9 cellular contexts compared by ENCODE assay signal in the genomic region with DNA sequence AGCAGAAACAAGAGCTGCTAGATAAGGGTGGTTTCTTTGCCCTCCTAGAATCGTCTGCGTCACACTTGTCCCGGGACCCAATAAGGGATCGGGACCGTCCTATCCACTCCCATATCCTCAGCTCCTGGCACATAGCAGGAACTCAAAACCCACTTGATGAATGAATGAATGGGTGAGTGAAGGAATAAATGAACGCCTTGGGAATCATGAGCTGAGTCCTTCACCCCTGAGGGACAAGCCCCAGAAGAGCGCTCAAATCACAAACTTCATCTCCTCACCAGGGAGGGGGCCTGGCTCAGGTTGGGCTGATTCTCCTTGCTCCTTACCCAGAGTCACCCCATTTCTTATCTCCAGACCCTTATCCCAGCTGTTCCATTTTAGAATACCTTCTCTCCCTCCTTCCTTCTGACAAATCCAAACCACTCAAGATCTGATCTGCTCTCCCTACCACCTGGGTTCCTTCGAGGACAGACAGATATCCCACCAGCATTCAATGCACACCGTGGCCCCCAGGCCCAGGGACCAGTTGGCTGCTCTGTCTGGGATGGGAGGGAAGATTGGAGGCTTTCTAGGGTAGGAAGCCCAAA. TPM values are rescaled to one million over a fixed set of nuclear protein-coding genes. Genes with fewer than 3 reads are reported as not detected.
DNase-seq lines count a peak whose midpoint lies in the region; ATAC-seq, FAIRE-seq and TF ChIP-seq lines count a peak whose summit lies in the region.
"Had no signal": no experiment of that assay in that cellular context is flagged by ENCODE, and none has a peak within 500 bp of the region (broad histone marks: within the 10 kb centered on the region; RNA-seq: fewer than 3 reads in every experiment).

No MANE protein-coding gene starts in this region.

- H3K27ac ChIP-seq in adrenal gland: peak overlapping the region; percentile 81 to 96 (median 86)
- peak overlapping the region; percentile 65 for H3K27ac ChIP-seq in keratinocyte (ENCODE audit: control insufficient read depth, insufficient read depth, low read length)
- peak overlapping the region; percentile 87 for H3K27ac ChIP-seq in stomach smooth muscle (ENCODE audit: low read length)

- ATAC-seq in HG02870 (IDR thresholded peaks at IDR 0.05; ENCODE audit: unreplicated experiment): peak; percentile 7
- ATAC-seq in HG03432 (IDR thresholded peaks at IDR 0.05; ENCODE audit: unreplicated experiment): no peak

- H3K9ac ChIP-seq in keratinocyte (ENCODE audit: control insufficient read depth, extremely low read depth, insufficient read depth, low read length): peak overlapping the region; percentile 82
- H3K9ac ChIP-seq in stomach smooth muscle (ENCODE audit: low read length in 2 of 2): peak overlapping the region; percentile 80 to 84

- WGBS in adrenal gland, 4 donors: 27 to 32% (median 30%) methylated on average over 9 of the region's 9 CpGs

- H3K27me3 ChIP-seq in adrenal gland: no peaks in the 10 kb centered on the region
- no peaks in the 10 kb centered on the region for H3K27me3 ChIP-seq in keratinocyte (ENCODE audit: control insufficient read depth, extremely low read depth, insufficient read depth, low read length)
- H3K27me3 ChIP-seq in stomach smooth muscle (ENCODE audit: control insufficient read depth in 1 of 2, insufficient read depth in 2 of 2, low read length in 2 of 2): no peaks in the 10 kb centered on the region

- peak overlapping the region; percentile 89 for H3K4me2 ChIP-seq in keratinocyte (ENCODE audit: control insufficient read depth, extremely low read depth, insufficient read depth, low read depth, low read length)

- peak overlapping the region in 3 of 4 donors; percentile 75 to 88 (median 79) for H3K4me3 ChIP-seq in adrenal gland
- H3K4me3 ChIP-seq in keratinocyte (ENCODE audit: control insufficient read depth in 2 of 3, extremely low read depth in 1 of 3, insufficient read depth in 2 of 3, low read depth in 1 of 3, low read length in 3 of 3): peak overlapping the region; percentile 76 to 83 (median 79)
- H3K4me3 ChIP-seq in stomach smooth muscle (ENCODE audit: low read length in 2 of 2): peak overlapping the region; percentile 74 to 94

- H3K4me1 ChIP-seq in adrenal gland (replicated peaks in 1 of 2) (peaks cover 29 to 42% of the 10 kb centered on the region in 2 donors), keratinocyte (ENCODE audit: control insufficient read depth, extremely low read depth, insufficient read depth, low read length) (peaks cover 41% of the 10 kb centered on the region), stomach smooth muscle (ENCODE audit: control insufficient read depth, insufficient read depth, low read length) (peaks cover 43% of the 10 kb centered on the region)

- H3K9me1 ChIP-seq in keratinocyte (ENCODE audit: control insufficient read depth, extremely low read depth, insufficient read depth, low read length): peaks cover 5% of the 10 kb centered on the region

- TF ChIP-seq POLR2A in adrenal gland (IDR thresholded peaks at IDR 0.05) (no peak), H54 (IDR thresholded peaks at IDR 0.05; ENCODE audit: low read depth, low read length) (no peak)

- FAIRE-seq in keratinocyte (lab: Jason Lieb, UNC): no peak
- no peak for FAIRE-seq in H54 (lab: Jason Lieb, UNC)

- peak overlapping the region; percentile 93 for H2AFZ ChIP-seq in keratinocyte (ENCODE audit: control insufficient read depth, low read length)

- intact Hi-C loops in adrenal gland (cut with DNase I): loop anchor here in 1 of 2 donors (10.0 kb wide), 1 partner anchor 98 kb away; the partner anchor contains the start of gene EFCAB14

- no peaks in the 10 kb centered on the region for H3K9me3 ChIP-seq in adrenal gland (replicated peaks in 1 of 3)
- no peaks in the 10 kb centered on the region for H3K9me3 ChIP-seq in keratinocyte (ENCODE audit: control insufficient read depth, low read depth, low read length)
- H3K9me3 ChIP-seq in stomach smooth muscle (ENCODE audit: control insufficient read depth in 2 of 2, low read length in 2 of 2): no peaks in the 10 kb centered on the region

- H3K36me3 ChIP-seq in adrenal gland (replicated peaks in 1 of 2) (peaks cover 0 to 8% of the 10 kb centered on the region in 2 donors), keratinocyte (ENCODE audit: control insufficient read depth in 2 of 2, extremely low read depth in 1 of 2, insufficient read depth in 2 of 2, low read length in 2 of 2) (no peaks in the 10 kb centered on the region), stomach smooth muscle (ENCODE audit: control insufficient read depth in 2 of 2, insufficient read depth in 2 of 2, low read length in 2 of 2) (peaks cover 0 to 2% of the 10 kb centered on the region in 2 donors)

- TF ChIP-seq CTCF in adrenal gland (IDR thresholded peaks at IDR 0.05): no peak
- no peak for TF ChIP-seq CTCF in keratinocyte (optimal IDR thresholded peaks at IDR 0.05 in 1 of 3, IDR thresholded peaks at IDR 0.05 in 1 of 3, conservative IDR thresholded peaks at IDR 0.05 in 1 of 3; ENCODE audit: extremely low read depth in 1 of 3, insufficient read depth in 2 of 3, low read length in 3 of 3)

- peaks cover 13% of the 10 kb centered on the region for H3K79me2 ChIP-seq in keratinocyte (ENCODE audit: control insufficient read depth, insufficient read depth, low read length)

- DNase-seq in adrenal gland (no peak), keratinocyte (ENCODE audit: low read depth, low spot score) (no peak), NCI-H2029 treated with DMSO at 0.1 percent for 48 hours (lab: John Stamatoyannopoulos, UW) (no peak), H54 (ENCODE audit: insufficient read length, low spot score) (no peak), cerebellar cortex (ENCODE audit: low spot score) (no peak)
- DNase-seq: SHP77 had no signal

- dilution Hi-C loops in keratinocyte (cut with MboI; ENCODE audit: extremely low pct_ligation_motif_present, low sequenced_read_pairs): no loop called here

- H4K20me1 ChIP-seq in keratinocyte (ENCODE audit: control insufficient read depth, extremely low read depth, insufficient read depth, low read length): no peaks in the 10 kb centered on the region

RNA-seq across cellular contexts. Expression of gene MOB3C, which starts 0.6 kb away (rescaled TPM):
- 10 to 100 TPM in 7 of 8 donors, 1 to 10 TPM in 1; 9.9 to 29.9 (median 20.8) TPM for total RNA-seq in adrenal gland
- polyA plus RNA-seq in adrenal gland (10 to 100 TPM in 2 of 3 donors, 1 to 10 TPM in 1; 9.3 to 15.3 (median 10.6) TPM), keratinocyte (15.8 to 25.6 TPM (median 18.4 TPM) in 3 replicates)
- 2.3 TPM for polyA plus RNA-seq in keratinocyte (2011; ENCODE audit: low read depth)
- 14.1 and 16.2 TPM in 2 replicates for polyA plus RNA-seq in keratinocyte (2011; cell fraction: cytosol; rRNA removed)
- 29.3 and 31.6 TPM in 2 replicates for polyA plus RNA-seq in keratinocyte (2011; cell fraction: nucleus; rRNA removed)
- 8.8 and 9.9 TPM in 2 replicates for polyA plus RNA-seq in keratinocyte (2012; ENCODE audit: low replicate concordance)
- 11.1 to 19.1 TPM (median 17.9 TPM) in 3 replicates for polyA minus RNA-seq in keratinocyte
- polyA minus RNA-seq in keratinocyte (2011; cell fraction: cytosol; rRNA and poly(A)+ RNA removed): 11.9 TPM
- 9.6 and 12.9 TPM in 2 replicates for polyA minus RNA-seq in keratinocyte (2011; cell fraction: nucleus; rRNA and poly(A)+ RNA removed)

RNA-seq across cellular contexts. Expression of gene MKNK1, which starts 13.1 kb away (rescaled TPM):
- 10 to 100 TPM; 29.6 to 60.3 (median 46.4) TPM for total RNA-seq in adrenal gland
- 10 to 100 TPM; 30.5 to 83.0 (median 63.6) TPM for polyA plus RNA-seq in adrenal gland
- 45.1 to 59.9 TPM (median 55.7 TPM) in 3 replicates for polyA plus RNA-seq in keratinocyte
- polyA plus RNA-seq in keratinocyte (2011; ENCODE audit: low read depth): 28.2 TPM
- polyA plus RNA-seq in keratinocyte (2011; cell fraction: cytosol; rRNA removed): 43.1 and 43.5 TPM in 2 replicates
- 203 and 210 TPM in 2 replicates for polyA plus RNA-seq in keratinocyte (2011; cell fraction: nucleus; rRNA removed)
- polyA plus RNA-seq in keratinocyte (2012; ENCODE audit: low replicate concordance): 25.6 and 43.8 TPM in 2 replicates
- 42.2 to 74.8 TPM (median 56.8 TPM) in 3 replicates for polyA minus RNA-seq in keratinocyte
- polyA minus RNA-seq in keratinocyte (2011; cell fraction: cytosol; rRNA and poly(A)+ RNA removed): 24.7 TPM
- polyA minus RNA-seq in keratinocyte (2011; cell fraction: nucleus; rRNA and poly(A)+ RNA removed): 43.5 and 69.2 TPM in 2 replicates

RNA-seq across cellular contexts. Expression of gene ATPAF1, which starts 51.0 kb away (rescaled TPM):
- 100 to 1,000 TPM; 104 to 225 (median 133) TPM for total RNA-seq in adrenal gland
- polyA plus RNA-seq in adrenal gland: 100 to 1,000 TPM; 142 to 183 (median 146) TPM
- 41.4 to 55.6 TPM (median 53.6 TPM) in 3 replicates for polyA plus RNA-seq in keratinocyte
- polyA plus RNA-seq in keratinocyte (2011; ENCODE audit: low read depth): 58.7 TPM
- 55.4 and 76.8 TPM in 2 replicates for polyA plus RNA-seq in keratinocyte (2011; cell fraction: cytosol; rRNA removed)
- polyA plus RNA-seq in keratinocyte (2011; cell fraction: nucleus; rRNA removed): 34.8 and 36.7 TPM in 2 replicates
- polyA plus RNA-seq in keratinocyte (2012; ENCODE audit: low replicate concordance): 24.8 and 32.5 TPM in 2 replicates
- polyA minus RNA-seq in keratinocyte: 12.2 to 38.8 TPM (median 26.5 TPM) in 3 replicates
- polyA minus RNA-seq in keratinocyte (2011; cell fraction: cytosol; rRNA and poly(A)+ RNA removed): 17.8 TPM
- 8.7 and 20.9 TPM in 2 replicates for polyA minus RNA-seq in keratinocyte (2011; cell fraction: nucleus; rRNA and poly(A)+ RNA removed)

RNA-seq across cellular contexts. Expression of gene TEX38, which starts 54.5 kb away (rescaled TPM):
- under 1 TPM in 2 of 8 donors, not detected in 6; 0.25 to 0.36 TPM for total RNA-seq in adrenal gland
- polyA plus RNA-seq in adrenal gland: under 1 TPM in 1 of 3 donors, not detected in 2; 0.54 TPM
- polyA plus RNA-seq in keratinocyte: not detected in 3 replicates
- polyA plus RNA-seq in keratinocyte (2011; ENCODE audit: low read depth): not detected
- polyA plus RNA-seq in keratinocyte (2011; cell fraction: cytosol; rRNA removed): not detected in 2 replicates
- 0.15 TPM in 1 of 2 replicates, not detected in the other for polyA plus RNA-seq in keratinocyte (2011; cell fraction: nucleus; rRNA removed)
- 0.37 TPM in 1 of 2 replicates, not detected in the other for polyA plus RNA-seq in keratinocyte (2012; ENCODE audit: low replicate concordance)
- not detected in 3 replicates for polyA minus RNA-seq in keratinocyte
- polyA minus RNA-seq in keratinocyte (2011; cell fraction: cytosol; rRNA and poly(A)+ RNA removed): not detected
- polyA minus RNA-seq in keratinocyte (2011; cell fraction: nucleus; rRNA and poly(A)+ RNA removed): not detected in 2 replicates
